In the genomic region with DNA sequence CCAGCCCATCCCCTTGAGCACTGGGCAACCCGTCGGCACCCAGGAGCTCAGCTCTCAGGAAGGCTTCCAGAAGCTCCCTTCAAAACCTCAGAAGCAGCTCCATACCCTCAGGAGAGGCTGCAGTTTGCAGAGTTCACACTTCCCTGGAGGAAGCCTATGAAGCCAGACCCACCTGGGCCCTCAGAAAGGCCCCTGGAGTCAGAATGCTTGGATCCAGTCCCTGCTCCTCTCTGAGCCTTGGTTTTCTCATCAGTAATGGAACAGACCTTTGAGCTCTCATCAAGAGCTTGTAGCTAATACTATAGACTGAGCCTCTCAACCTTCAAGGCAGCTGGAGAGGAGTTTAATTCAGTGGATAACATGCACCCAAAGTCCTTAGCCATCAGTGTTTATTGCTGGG, we compare ENCODE assay signal across 2 cellular contexts.
TF ChIP-seq lines count a peak whose summit lies in the region.

No MANE protein-coding gene starts in this region.

TF ChIP-seq in HCT116, 20 proteins besides CTCF, POLR2A, EP300 and RAD21:
- TF ChIP-seq TCF7L2 (IDR thresholded peaks at IDR 0.05; ENCODE audit: borderline replicate concordance, extremely low read depth, insufficient read depth, insufficient read length) (no peak), EGR1 (IDR thresholded peaks at IDR 0.05; ENCODE audit: low read depth) (no peak), SIN3A (IDR thresholded peaks at IDR 0.05; ENCODE audit: low read depth) (no peak), EZH2phosphoT487 (IDR thresholded peaks at IDR 0.05; ENCODE audit: borderline replicate concordance) (no peak), SRF (IDR thresholded peaks at IDR 0.05; ENCODE audit: low read depth) (no peak), JUND (IDR thresholded peaks at IDR 0.05) (no peak), FOSL1 (IDR thresholded peaks at IDR 0.05; ENCODE audit: low read depth) (no peak), ZFX (IDR thresholded peaks at IDR 0.05) (no peak), ELF1 (IDR thresholded peaks at IDR 0.05; ENCODE audit: borderline replicate concordance, low read depth) (no peak), YY1 (IDR thresholded peaks at IDR 0.05; ENCODE audit: extremely low read depth, insufficient replicate concordance, low read depth, low read length) (no peak), CBX3 (IDR thresholded peaks at IDR 0.05; ENCODE audit: low read depth) (no peak), ZNF274 (IDR thresholded peaks at IDR 0.05; ENCODE audit: low read depth, low read length) (no peak), POLR2AphosphoS5 (IDR thresholded peaks at IDR 0.05; ENCODE audit: low read depth, low read length) (no peak)
- TF ChIP-seq, protein P1, sequence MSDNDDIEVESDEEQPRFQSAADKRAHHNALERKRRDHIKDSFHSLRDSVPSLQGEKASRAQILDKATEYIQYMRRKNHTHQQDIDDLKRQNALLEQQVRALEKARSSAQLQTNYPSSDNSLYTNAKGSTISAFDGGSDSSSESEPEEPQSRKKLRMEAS (IDR thresholded peaks at IDR 0.05) = no peak
- TF ChIP-seq, protein P2, sequence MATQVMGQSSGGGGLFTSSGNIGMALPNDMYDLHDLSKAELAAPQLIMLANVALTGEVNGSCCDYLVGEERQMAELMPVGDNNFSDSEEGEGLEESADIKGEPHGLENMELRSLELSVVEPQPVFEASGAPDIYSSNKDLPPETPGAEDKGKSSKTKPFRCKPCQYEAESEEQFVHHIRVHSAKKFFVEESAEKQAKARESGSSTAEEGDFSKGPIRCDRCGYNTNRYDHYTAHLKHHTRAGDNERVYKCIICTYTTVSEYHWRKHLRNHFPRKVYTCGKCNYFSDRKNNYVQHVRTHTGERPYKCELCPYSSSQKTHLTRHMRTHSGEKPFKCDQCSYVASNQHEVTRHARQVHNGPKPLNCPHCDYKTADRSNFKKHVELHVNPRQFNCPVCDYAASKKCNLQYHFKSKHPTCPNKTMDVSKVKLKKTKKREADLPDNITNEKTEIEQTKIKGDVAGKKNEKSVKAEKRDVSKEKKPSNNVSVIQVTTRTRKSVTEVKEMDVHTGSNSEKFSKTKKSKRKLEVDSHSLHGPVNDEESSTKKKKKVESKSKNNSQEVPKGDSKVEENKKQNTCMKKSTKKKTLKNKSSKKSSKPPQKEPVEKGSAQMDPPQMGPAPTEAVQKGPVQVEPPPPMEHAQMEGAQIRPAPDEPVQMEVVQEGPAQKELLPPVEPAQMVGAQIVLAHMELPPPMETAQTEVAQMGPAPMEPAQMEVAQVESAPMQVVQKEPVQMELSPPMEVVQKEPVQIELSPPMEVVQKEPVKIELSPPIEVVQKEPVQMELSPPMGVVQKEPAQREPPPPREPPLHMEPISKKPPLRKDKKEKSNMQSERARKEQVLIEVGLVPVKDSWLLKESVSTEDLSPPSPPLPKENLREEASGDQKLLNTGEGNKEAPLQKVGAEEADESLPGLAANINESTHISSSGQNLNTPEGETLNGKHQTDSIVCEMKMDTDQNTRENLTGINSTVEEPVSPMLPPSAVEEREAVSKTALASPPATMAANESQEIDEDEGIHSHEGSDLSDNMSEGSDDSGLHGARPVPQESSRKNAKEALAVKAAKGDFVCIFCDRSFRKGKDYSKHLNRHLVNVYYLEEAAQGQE (IDR thresholded peaks at IDR 0.05; ENCODE audit: low read depth) = no peak

TF ChIP-seq in SK-N-SH treated with all-trans-retinoic acid at 6 μM for 48 hours, 23 proteins besides CTCF, POLR2A, EP300 and RAD21:
- TF ChIP-seq ZNF8 (CRISPR knock-in tag; IDR thresholded peaks at IDR 0.05) (no peak), TCF4 (CRISPR knock-in tag; IDR thresholded peaks at IDR 0.05; ENCODE audit: borderline replicate concordance) (no peak), RARB (CRISPR knock-in tag; IDR thresholded peaks at IDR 0.05) (no peak), BACH2 (CRISPR knock-in tag; IDR thresholded peaks at IDR 0.05; ENCODE audit: borderline replicate concordance) (no peak), GLIS3 (CRISPR knock-in tag; IDR thresholded peaks at IDR 0.05) (no peak), SNAI2 (CRISPR knock-in tag; IDR thresholded peaks at IDR 0.05) (no peak), TOX (CRISPR knock-in tag; IDR thresholded peaks at IDR 0.05; ENCODE audit: borderline replicate concordance) (no peak), CSDC2 (CRISPR knock-in tag; IDR thresholded peaks at IDR 0.05) (no peak), ZNF70 (CRISPR knock-in tag; IDR thresholded peaks at IDR 0.05) (no peak), ISL1 (CRISPR knock-in tag; IDR thresholded peaks at IDR 0.05) (no peak), PPARA (CRISPR knock-in tag; IDR thresholded peaks at IDR 0.05; ENCODE audit: borderline replicate concordance) (no peak), OSR1 (CRISPR knock-in tag; IDR thresholded peaks at IDR 0.05) (no peak)
- TF ChIP-seq, protein P3, sequence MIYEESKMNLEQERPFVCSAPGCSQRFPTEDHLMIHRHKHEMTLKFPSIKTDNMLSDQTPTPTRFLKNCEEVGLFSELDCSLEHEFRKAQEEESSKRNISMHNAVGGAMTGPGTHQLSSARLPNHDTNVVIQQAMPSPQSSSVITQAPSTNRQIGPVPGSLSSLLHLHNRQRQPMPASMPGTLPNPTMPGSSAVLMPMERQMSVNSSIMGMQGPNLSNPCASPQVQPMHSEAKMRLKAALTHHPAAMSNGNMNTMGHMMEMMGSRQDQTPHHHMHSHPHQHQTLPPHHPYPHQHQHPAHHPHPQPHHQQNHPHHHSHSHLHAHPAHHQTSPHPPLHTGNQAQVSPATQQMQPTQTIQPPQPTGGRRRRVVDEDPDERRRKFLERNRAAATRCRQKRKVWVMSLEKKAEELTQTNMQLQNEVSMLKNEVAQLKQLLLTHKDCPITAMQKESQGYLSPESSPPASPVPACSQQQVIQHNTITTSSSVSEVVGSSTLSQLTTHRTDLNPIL (CRISPR knock-in tag; IDR thresholded peaks at IDR 0.05; ENCODE audit: low read depth) = no peak
- TF ChIP-seq, protein P4, sequence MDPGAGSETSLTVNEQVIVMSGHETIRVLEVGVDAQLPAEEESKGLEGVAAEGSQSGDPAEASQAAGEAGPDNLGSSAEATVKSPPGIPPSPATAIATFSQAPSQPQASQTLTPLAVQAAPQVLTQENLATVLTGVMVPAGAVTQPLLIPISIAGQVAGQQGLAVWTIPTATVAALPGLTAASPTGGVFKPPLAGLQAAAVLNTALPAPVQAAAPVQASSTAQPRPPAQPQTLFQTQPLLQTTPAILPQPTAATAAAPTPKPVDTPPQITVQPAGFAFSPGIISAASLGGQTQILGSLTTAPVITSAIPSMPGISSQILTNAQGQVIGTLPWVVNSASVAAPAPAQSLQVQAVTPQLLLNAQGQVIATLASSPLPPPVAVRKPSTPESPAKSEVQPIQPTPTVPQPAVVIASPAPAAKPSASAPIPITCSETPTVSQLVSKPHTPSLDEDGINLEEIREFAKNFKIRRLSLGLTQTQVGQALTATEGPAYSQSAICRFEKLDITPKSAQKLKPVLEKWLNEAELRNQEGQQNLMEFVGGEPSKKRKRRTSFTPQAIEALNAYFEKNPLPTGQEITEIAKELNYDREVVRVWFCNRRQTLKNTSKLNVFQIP (CRISPR knock-in tag; IDR thresholded peaks at IDR 0.05; ENCODE audit: borderline replicate concordance, low read depth) = no peak
- TF ChIP-seq, protein P5, sequence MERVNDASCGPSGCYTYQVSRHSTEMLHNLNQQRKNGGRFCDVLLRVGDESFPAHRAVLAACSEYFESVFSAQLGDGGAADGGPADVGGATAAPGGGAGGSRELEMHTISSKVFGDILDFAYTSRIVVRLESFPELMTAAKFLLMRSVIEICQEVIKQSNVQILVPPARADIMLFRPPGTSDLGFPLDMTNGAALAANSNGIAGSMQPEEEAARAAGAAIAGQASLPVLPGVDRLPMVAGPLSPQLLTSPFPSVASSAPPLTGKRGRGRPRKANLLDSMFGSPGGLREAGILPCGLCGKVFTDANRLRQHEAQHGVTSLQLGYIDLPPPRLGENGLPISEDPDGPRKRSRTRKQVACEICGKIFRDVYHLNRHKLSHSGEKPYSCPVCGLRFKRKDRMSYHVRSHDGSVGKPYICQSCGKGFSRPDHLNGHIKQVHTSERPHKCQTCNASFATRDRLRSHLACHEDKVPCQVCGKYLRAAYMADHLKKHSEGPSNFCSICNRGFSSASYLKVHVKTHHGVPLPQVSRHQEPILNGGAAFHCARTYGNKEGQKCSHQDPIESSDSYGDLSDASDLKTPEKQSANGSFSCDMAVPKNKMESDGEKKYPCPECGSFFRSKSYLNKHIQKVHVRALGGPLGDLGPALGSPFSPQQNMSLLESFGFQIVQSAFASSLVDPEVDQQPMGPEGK (CRISPR knock-in tag; IDR thresholded peaks at IDR 0.05; ENCODE audit: borderline replicate concordance) = no peak
- TF ChIP-seq, protein P6, sequence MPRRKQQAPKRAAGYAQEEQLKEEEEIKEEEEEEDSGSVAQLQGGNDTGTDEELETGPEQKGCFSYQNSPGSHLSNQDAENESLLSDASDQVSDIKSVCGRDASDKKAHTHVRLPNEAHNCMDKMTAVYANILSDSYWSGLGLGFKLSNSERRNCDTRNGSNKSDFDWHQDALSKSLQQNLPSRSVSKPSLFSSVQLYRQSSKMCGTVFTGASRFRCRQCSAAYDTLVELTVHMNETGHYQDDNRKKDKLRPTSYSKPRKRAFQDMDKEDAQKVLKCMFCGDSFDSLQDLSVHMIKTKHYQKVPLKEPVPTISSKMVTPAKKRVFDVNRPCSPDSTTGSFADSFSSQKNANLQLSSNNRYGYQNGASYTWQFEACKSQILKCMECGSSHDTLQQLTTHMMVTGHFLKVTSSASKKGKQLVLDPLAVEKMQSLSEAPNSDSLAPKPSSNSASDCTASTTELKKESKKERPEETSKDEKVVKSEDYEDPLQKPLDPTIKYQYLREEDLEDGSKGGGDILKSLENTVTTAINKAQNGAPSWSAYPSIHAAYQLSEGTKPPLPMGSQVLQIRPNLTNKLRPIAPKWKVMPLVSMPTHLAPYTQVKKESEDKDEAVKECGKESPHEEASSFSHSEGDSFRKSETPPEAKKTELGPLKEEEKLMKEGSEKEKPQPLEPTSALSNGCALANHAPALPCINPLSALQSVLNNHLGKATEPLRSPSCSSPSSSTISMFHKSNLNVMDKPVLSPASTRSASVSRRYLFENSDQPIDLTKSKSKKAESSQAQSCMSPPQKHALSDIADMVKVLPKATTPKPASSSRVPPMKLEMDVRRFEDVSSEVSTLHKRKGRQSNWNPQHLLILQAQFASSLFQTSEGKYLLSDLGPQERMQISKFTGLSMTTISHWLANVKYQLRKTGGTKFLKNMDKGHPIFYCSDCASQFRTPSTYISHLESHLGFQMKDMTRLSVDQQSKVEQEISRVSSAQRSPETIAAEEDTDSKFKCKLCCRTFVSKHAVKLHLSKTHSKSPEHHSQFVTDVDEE (CRISPR knock-in tag; IDR thresholded peaks at IDR 0.05) = no peak
TF ChIP-seq in SK-N-SH treated with all-trans-retinoic acid at 6 μM for 48 hours: peak in this region for 0.
